13 cellular contexts compared by ENCODE assay signal in the genomic region with DNA sequence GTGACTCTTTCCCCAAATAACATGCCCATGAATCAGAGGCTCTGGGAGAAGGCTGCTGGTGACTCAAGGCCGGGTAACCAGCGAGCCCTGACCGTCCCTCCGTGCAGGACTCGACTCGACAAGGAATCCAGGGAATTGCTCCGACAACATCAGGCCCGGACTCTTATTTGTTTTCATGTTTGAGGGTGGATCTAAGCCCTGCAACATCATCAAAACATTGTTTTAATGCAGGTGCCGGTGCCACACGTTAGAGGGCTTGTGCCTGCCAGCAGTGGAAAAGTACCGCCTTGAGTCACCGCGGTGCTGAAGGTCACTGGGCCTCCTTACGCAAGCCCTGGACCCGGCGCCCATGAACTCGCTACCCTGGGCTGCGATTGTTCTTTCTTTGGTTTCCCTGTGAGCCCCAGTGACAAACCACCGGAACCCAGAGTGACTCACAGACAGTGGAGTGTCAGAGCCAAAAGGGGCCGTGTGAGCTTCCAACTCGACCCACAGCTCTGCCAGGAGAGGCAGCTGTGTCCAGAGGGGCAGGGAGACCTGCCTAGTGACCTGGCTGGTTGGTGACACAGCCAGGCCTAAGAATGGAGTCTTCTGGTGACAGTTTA.
DNase-seq lines count a peak whose midpoint lies in the region; ATAC-seq, FAIRE-seq and TF ChIP-seq lines count a peak whose summit lies in the region.
"Had no signal": no experiment of that assay in that cellular context is flagged by ENCODE, and none has a peak within 500 bp of the region (broad histone marks: within the 10 kb centered on the region; RNA-seq: fewer than 3 reads in every experiment).

No MANE protein-coding gene starts in this region.

- H3K9me3 ChIP-seq in esophagus (ENCODE audit: control insufficient read depth in 2 of 2, insufficient read depth in 1 of 2, low read depth in 1 of 2, low read length in 1 of 2) (no peaks in the 10 kb centered on the region), trophoblast cell (ENCODE audit: insufficient read depth, low read depth, low read length) (peaks cover 14% of the 10 kb centered on the region)

- H3K18ac ChIP-seq in trophoblast cell (ENCODE audit: low read length), result no peak overlapping the region

- no peak overlapping the region for H3K9ac ChIP-seq in trophoblast cell (ENCODE audit: low read length)

- H3K9me3 Mint-ChIP-seq in nephron progenitor cell, result peaks cover 2% of the 10 kb centered on the region

- H3K27me3 ChIP-seq in esophagus (ENCODE audit: control insufficient read depth in 1 of 2, insufficient read depth in 2 of 2, low read length in 2 of 2) (no peaks in the 10 kb centered on the region), trophoblast cell (ENCODE audit: insufficient read depth, low read length) (no peaks in the 10 kb centered on the region)

- FAIRE-seq in RCC 7860 (lab: Jason Lieb, UNC), result peak; percentile 97

- no peak overlapping the region for H3K14ac ChIP-seq in trophoblast cell (ENCODE audit: low read length)

- H2BK120ac ChIP-seq in trophoblast cell (ENCODE audit: insufficient read depth, low read length, poor library complexity), result no peak overlapping the region

- ATAC-seq in GM18511 (IDR thresholded peaks at IDR 0.05; ENCODE audit: unreplicated experiment), result no peak
- ATAC-seq: sciatic nerve had no signal

- H3K4ac ChIP-seq in trophoblast cell (ENCODE audit: low read depth, low read length), result no peak overlapping the region

- DNase-seq in HPDE6-E6E7 (ENCODE audit: extremely low spot score) (peak; percentile 9), RCC 7860 (ENCODE audit: low spot score) (peak; percentile 97), trophoblast cell (peak; percentile 92 to 97), GM10248 (ENCODE audit: extremely low spot score) (no peak), nephron progenitor cell (no peak), NCI-H1694 (lab: John Stamatoyannopoulos, UW) (no peak)
- DNase-seq: DND-41, hippocampal formation, NCI-H1436 had no signal

- H3K27ac Mint-ChIP-seq in nephron progenitor cell, result no peak overlapping the region
- H3K27ac Mint-ChIP-seq: activated naive CD8-positive, alpha-beta T cell had no signal

- no peak overlapping the region for H2AFZ ChIP-seq in trophoblast cell (ENCODE audit: insufficient read depth, low read length, poor library complexity)

- H3K4me1 Mint-ChIP-seq in nephron progenitor cell, result peaks cover 5% of the 10 kb centered on the region

- no peak overlapping the region for H2BK5ac ChIP-seq in trophoblast cell (ENCODE audit: low read depth, low read length, poor library complexity)

- no peaks in the 10 kb centered on the region for H3K36me3 ChIP-seq in esophagus (ENCODE audit: control insufficient read depth in 2 of 2, insufficient read depth in 2 of 2, low read length in 1 of 2)
- no peaks in the 10 kb centered on the region for H3K36me3 ChIP-seq in trophoblast cell (ENCODE audit: control insufficient read depth in 1 of 2, insufficient read depth in 2 of 2, low read length in 2 of 2)

- H4K91ac ChIP-seq in trophoblast cell (ENCODE audit: low read depth, low read length), result peak overlapping the region; percentile 48

- H3K4me1 ChIP-seq in esophagus (ENCODE audit: control insufficient read depth in 2 of 2, insufficient read depth in 2 of 2, low read length in 1 of 2) (peaks cover 0 to 6% of the 10 kb centered on the region in 2 donors), trophoblast cell (ENCODE audit: control insufficient read depth in 1 of 2, insufficient read depth in 2 of 2, low read length in 2 of 2) (peaks cover 0 to 9% of the 10 kb centered on the region in 2 experiments)

- no peak overlapping the region for H4K12ac ChIP-seq in trophoblast cell (ENCODE audit: low read depth, low read length)

- POLR2A ChIA-PET in GM10248 (lab: Yijun Ruan, JAX), result no interaction called here

- H3K27ac ChIP-seq in esophagus (ENCODE audit: low read depth in 2 of 2, low read length in 1 of 2) (peak overlapping the region; percentile 60 to 64), trophoblast cell (ENCODE audit: low read depth, low read length) (peak overlapping the region; percentile 28)

- H3K27me3 Mint-ChIP-seq in nephron progenitor cell (ENCODE audit: low read depth, poor library complexity), result peaks cover 20% of the 10 kb centered on the region
- H3K27me3 Mint-ChIP-seq: activated naive CD8-positive, alpha-beta T cell had no signal

- H3K79me1 ChIP-seq in trophoblast cell (ENCODE audit: low read length), result no peaks in the 10 kb centered on the region

- CTCF ChIA-PET in GM10248 (lab: Yijun Ruan, JAX), result no interaction called here

- no peaks in the 10 kb centered on the region for H3K36me3 Mint-ChIP-seq in nephron progenitor cell (ENCODE audit: low read depth)
- H3K36me3 Mint-ChIP-seq: activated naive CD8-positive, alpha-beta T cell had no signal

- H4K8ac ChIP-seq in trophoblast cell (ENCODE audit: low read depth, low read length), result no peak overlapping the region

- H3K4me2 ChIP-seq in trophoblast cell (ENCODE audit: low read length), result peak overlapping the region; percentile 10

- TF ChIP-seq CTCF in GM10248 (IDR thresholded peaks at IDR 0.05; ENCODE audit: control extremely low read depth, extremely low read depth, low read depth, missing control alignments), result no peak
- TF ChIP-seq CTCF in nephron progenitor cell (IDR thresholded peaks at IDR 0.05), result no peak

- H2AK5ac ChIP-seq in trophoblast cell (ENCODE audit: low read length), result no peak overlapping the region

- no peaks in the 10 kb centered on the region for H3K79me2 ChIP-seq in trophoblast cell (ENCODE audit: control insufficient read depth, insufficient read depth, low read length, poor library complexity)

- no peak overlapping the region for H3K23ac ChIP-seq in trophoblast cell (ENCODE audit: low read length)

- WGBS in esophagus, 2 donors, result 42 to 70% methylated on average over 21 of the region's 21 CpGs
- WGBS in trophoblast cell (ENCODE audit: extremely low coverage, insufficient coverage, insufficient read length), result no CpG with 5 or more reads among the region's 21 CpGs

- H3K4me3 Mint-ChIP-seq in nephron progenitor cell, result no peak overlapping the region
- H3K4me3 Mint-ChIP-seq: activated naive CD8-positive, alpha-beta T cell had no signal

- no peak overlapping the region for H2BK12ac ChIP-seq in trophoblast cell (ENCODE audit: low read length)

- H3K4me3 ChIP-seq in esophagus (ENCODE audit: low read depth in 1 of 2, low read length in 2 of 2) (no peak overlapping the region), trophoblast cell (ENCODE audit: low read depth, low read length) (no peak overlapping the region)

Comparison
In these comparisons a context has a peak if more than half of its experiments do, and no peak if none do; other contexts are left out.
1. DNase-seq: peak in HPDE6-E6E7 (single experiment), RCC 7860 (single experiment) and trophoblast cell (2 of 2); none in GM10248 (single experiment), nephron progenitor cell (single experiment) and NCI-H1694 (single experiment).